ENCODE assay signal across 8 cellular contexts in the genomic region with DNA sequence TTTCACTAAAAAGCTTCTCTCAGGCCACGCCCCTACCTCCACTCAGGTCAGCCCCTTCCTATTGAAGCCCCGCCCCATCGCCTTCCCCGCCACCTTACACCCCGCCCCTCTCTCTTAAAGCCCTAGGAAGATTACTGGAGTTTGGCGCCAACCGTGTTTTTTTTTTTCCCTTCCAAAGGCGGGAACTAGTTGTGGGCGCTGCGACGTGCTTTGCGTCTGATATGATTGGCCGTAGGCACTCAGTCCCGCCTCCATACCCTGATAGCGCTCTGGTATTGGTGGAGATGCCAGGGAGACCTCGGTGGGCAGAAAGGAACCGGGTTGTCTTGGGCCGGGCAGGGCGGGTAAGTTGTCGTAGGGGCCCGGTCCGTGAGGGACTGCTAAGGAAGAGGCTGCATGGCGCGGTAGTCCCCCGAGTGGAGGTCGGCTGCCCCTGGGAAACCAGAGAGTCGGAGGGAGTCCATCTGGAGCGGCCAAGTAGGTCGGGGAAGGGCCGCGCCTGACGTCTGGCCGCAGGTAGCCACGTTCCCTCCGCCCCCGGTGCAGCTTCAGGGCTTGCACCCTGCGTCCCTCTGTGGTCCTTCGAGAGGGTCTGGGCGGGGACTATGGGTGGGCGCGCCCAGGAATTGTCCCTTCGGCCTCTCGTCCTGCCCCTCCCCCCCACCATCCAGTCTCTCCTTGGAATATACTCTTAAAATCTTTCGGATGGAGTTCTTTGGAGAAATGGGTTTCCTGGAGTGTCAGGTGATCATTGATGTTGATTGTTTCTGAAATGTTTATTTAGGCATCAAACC. TPM values are rescaled to one million over a fixed set of nuclear protein-coding genes. Genes with fewer than 3 reads are reported as not detected.
A peak's percentile ranks its signal among the peaks of the same experiment; 100 is the strongest.
DNase-seq lines count a peak whose midpoint lies in the region; ATAC-seq and TF ChIP-seq lines count a peak whose summit lies in the region.

A gene (plus strand): TSS at position 290 of the 794 bp plus-strand sequence.

- DNase-seq in BJ (ENCODE audit: low read depth), result peak; percentile 98
- peak; percentile 98 for DNase-seq in NCI-H526 treated with DMSO at 0.1 percent for 48 hours (lab: John Stamatoyannopoulos, UW)
- peak; percentile 98 for DNase-seq in activated CD4-positive, alpha-beta T cell treated with anti-CD3 and anti-CD28 coated beads, Interleukin-2, amount 10 ng/mL, durations not matched to agents 24 days and 14 days
- peak; percentile 96 for DNase-seq in coronary artery (ENCODE audit: low spot score)
- DNase-seq in left lobe of liver (ENCODE audit: low spot score), result peak; percentile 95
- DNase-seq in stimulated activated CD4-positive, alpha-beta T cell treated with anti-CD3 and anti-CD28 coated beads, Interleukin-2, amount 100 ng/mL, for 4 hours (ENCODE audit: low read depth), result peak; percentile 90

- TF ChIP-seq CTCF in BJ (IDR thresholded peaks at IDR 0.05; ENCODE audit: insufficient read depth, low read depth, low read length) (no peak), coronary artery (IDR thresholded peaks at IDR 0.05) (no peak)

- H3K4me3 ChIP-seq in BJ (ENCODE audit: low read depth, low read length) (peak within 1 kb of the TSS; percentile 83), coronary artery (peak within 1 kb of the TSS; percentile 92)

- H3K27me3 Mint-ChIP-seq in activated CD4-positive, alpha-beta T cell treated with anti-CD3 and anti-CD28 coated beads, Interleukin-2, amount 10 ng/mL, durations not matched to agents 24 days and 14 days, result no peaks in the 10 kb centered on the region

- H3K9me3 Mint-ChIP-seq in activated CD4-positive, alpha-beta T cell treated with anti-CD3 and anti-CD28 coated beads, Interleukin-2, amount 10 ng/mL, durations not matched to agents 24 days and 14 days, result no peaks in the 10 kb centered on the region

- peak; percentile 99 for ATAC-seq in GM19324 (IDR thresholded peaks at IDR 0.05; ENCODE audit: low FRiP score, unreplicated experiment)
- ATAC-seq in HG03469 (IDR thresholded peaks at IDR 0.05; ENCODE audit: unreplicated experiment), result peak; percentile 97
- ATAC-seq in left lobe of liver, result peak; percentile 97

- H3K27me3 ChIP-seq in BJ (ENCODE audit: control insufficient read depth, insufficient read depth, low read length), result no peaks in the 10 kb centered on the region

- peak within 1 kb of the TSS; percentile 98 for H3K27ac Mint-ChIP-seq in activated CD4-positive, alpha-beta T cell treated with anti-CD3 and anti-CD28 coated beads, Interleukin-2, amount 10 ng/mL, durations not matched to agents 24 days and 14 days

- H3K4me1 Mint-ChIP-seq in activated CD4-positive, alpha-beta T cell treated with anti-CD3 and anti-CD28 coated beads, Interleukin-2, amount 10 ng/mL, durations not matched to agents 24 days and 14 days, result peaks cover 25% of the 10 kb centered on the region

- H3K36me3 ChIP-seq in BJ (ENCODE audit: control insufficient read depth, insufficient read depth, low read length), result no peaks in the 10 kb centered on the region

- POLR2A ChIA-PET in BJ (lab: Charles Lee), result no interaction called here

- peaks cover 30% of the 10 kb centered on the region for H3K36me3 Mint-ChIP-seq in activated CD4-positive, alpha-beta T cell treated with anti-CD3 and anti-CD28 coated beads, Interleukin-2, amount 10 ng/mL, durations not matched to agents 24 days and 14 days (ENCODE audit: low read depth)

- intact Hi-C loops in activated CD4-positive, alpha-beta T cell treated with anti-CD3 and anti-CD28 coated beads, Interleukin-2, amount 10 ng/mL, durations not matched to agents 24 days and 14 days (cut with micrococcal nuclease), result loop anchor here (1.0 to 10.0 kb wide), 6 partner anchors 10 to 747 kb away; a partner anchor contains a TSS

- peak within 1 kb of the TSS; percentile 78 to 91 for H3K27ac ChIP-seq in coronary artery

- CTCF ChIA-PET in BJ (lab: Yijun Ruan, JAX), result no interaction called here

- peak within 1 kb of the TSS; percentile 99 for H3K4me3 Mint-ChIP-seq in activated CD4-positive, alpha-beta T cell treated with anti-CD3 and anti-CD28 coated beads, Interleukin-2, amount 10 ng/mL, durations not matched to agents 24 days and 14 days

RNA-seq across cellular contexts. Expression of the gene that starts here (rescaled TPM):
- polyA plus RNA-seq in BJ (2011; rRNA removed), result 2.7 and 5.7 TPM in 2 replicates
- polyA minus RNA-seq in BJ (2011; rRNA and poly(A)+ RNA removed), result 4.5 and 5.7 TPM in 2 replicates
- total RNA-seq in activated CD4-positive, alpha-beta T cell treated with anti-CD3 and anti-CD28 coated beads, Interleukin-2, amount 10 ng/mL, durations not matched to agents 24 days and 14 days, result 37.3 and 37.8 TPM in 2 replicates
- 4.6 TPM for total RNA-seq in left lobe of liver

Comparison
In these comparisons a context has a peak if more than half of its experiments do, and no peak if none do; other contexts are left out.
1. Peak in every context shown above with its lines: DNase-seq, ATAC-seq, H3K4me3 ChIP-seq and H3K27ac ChIP-seq.